9 cellular contexts compared by ENCODE assay signal in the genomic region with DNA sequence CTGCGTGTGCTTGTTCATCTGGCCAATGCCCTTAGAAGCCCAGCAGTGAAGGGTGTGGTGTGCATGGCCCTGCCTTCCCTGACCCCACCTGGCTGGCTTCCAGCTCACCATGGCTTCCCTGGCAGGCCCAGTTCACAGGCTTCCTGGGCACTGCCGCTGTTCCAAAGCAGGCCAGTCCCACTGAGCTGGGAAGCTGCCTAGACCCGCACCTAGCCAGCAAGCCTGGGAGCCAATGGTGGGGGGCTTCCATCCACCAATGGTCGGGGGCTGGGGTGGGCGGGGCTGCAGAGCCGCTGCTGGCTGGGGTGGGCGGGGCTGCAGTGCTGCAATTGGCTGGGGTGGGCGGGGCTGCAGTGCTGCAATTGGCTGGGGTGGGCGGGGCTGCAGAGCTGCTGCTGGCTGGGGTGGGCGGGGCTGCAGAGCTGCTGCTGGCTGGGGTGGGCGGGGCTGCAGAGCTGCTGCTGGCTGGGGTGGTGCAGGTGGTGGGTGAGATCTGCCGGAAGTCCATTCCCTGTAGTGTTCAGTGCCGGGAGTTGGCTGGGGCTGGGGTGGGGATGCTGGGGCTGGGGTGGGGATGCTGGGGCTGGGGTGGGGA. TPM values are rescaled to one million over a fixed set of nuclear protein-coding genes. Genes with fewer than 3 reads are reported as not detected.
DNase-seq lines count a peak whose midpoint lies in the region; ATAC-seq and TF ChIP-seq lines count a peak whose summit lies in the region.
"Had no signal": no experiment of that assay in that cellular context is flagged by ENCODE, and none has a peak within 500 bp of the region (broad histone marks: within the 10 kb centered on the region; RNA-seq: fewer than 3 reads in every experiment).

No MANE protein-coding gene starts in this region.

- peak overlapping the region; percentile 70 for H3K4me3 ChIP-seq in ACC112 (ENCODE audit: low read depth, low read length)

- H2AFZ ChIP-seq in ACC112 (ENCODE audit: low read length, unreplicated experiment) = no peak overlapping the region

- H3K27me3 ChIP-seq in ACC112 (ENCODE audit: insufficient read depth, low read length) (peaks cover 40% of the 10 kb centered on the region), foreskin keratinocyte (peaks cover 49% of the 10 kb centered on the region)

- H3K27ac ChIP-seq in ACC112 (ENCODE audit: low read depth, low read length) = no peak overlapping the region
- no peak overlapping the region for H3K27ac ChIP-seq in foreskin keratinocyte

- POLR2A ChIA-PET in GM10248 (lab: Yijun Ruan, JAX) = no interaction called here

- no peaks in the 10 kb centered on the region for H3K79me2 ChIP-seq in ACC112 (ENCODE audit: control insufficient read depth, insufficient read depth, low read length, unreplicated experiment)

- H3K4me1 ChIP-seq in ACC112 (ENCODE audit: control insufficient read depth, insufficient read depth, low read length, unreplicated experiment) (peaks cover 4% of the 10 kb centered on the region), foreskin keratinocyte (no peaks in the 10 kb centered on the region)

- TF ChIP-seq CTCF in foreskin keratinocyte (conservative IDR thresholded peaks at IDR 0.05) (no peak), GM10248 (IDR thresholded peaks at IDR 0.05; ENCODE audit: control extremely low read depth, extremely low read depth, low read depth, missing control alignments) (no peak)

- ATAC-seq in GM21529 (IDR thresholded peaks at IDR 0.05; ENCODE audit: unreplicated experiment) (peak; percentile 64), foreskin keratinocyte (peak; percentile 85), HG03520 (IDR thresholded peaks at IDR 0.05; ENCODE audit: unreplicated experiment) (no peak)

- DNase-seq in NCI-H748 (lab: John Stamatoyannopoulos, UW; ENCODE audit: unreplicated experiment) (peak; percentile 87), activated T-cell treated with anti-CD3 and anti-CD28 coated beads for 4 hours (peak; percentile 40), foreskin keratinocyte (no peak), renal cortical epithelial cell (ENCODE audit: low read depth) (peak; percentile 66), GM10248 (ENCODE audit: extremely low spot score) (no peak)

- CTCF ChIA-PET in GM10248 (lab: Yijun Ruan, JAX) = interaction anchor here (1.1 to 2.2 kb wide), 2 partner anchors 10 to 38 kb away, joined by 4 to 13 read pairs; no protein-coding TSS in a partner anchor

- no peaks in the 10 kb centered on the region for H3K36me3 ChIP-seq in ACC112 (ENCODE audit: insufficient read depth, low read length)

RNA-seq across cellular contexts. Expression of gene CALY, which starts 12.4 kb away (rescaled TPM):
- total RNA-seq in foreskin keratinocyte (not detected in 2 replicates), renal cortical epithelial cell (not detected in 2 replicates)
- polyA plus RNA-seq in foreskin keratinocyte = not detected in 2 replicates

RNA-seq across cellular contexts. Expression of gene ZNF511, which starts 15.6 kb away (rescaled TPM):
- total RNA-seq in foreskin keratinocyte = 42.3 and 50.3 TPM in 2 replicates
- 42.9 and 54.1 TPM in 2 replicates for polyA plus RNA-seq in foreskin keratinocyte
- total RNA-seq in renal cortical epithelial cell = 14.6 and 38.6 TPM in 2 replicates

RNA-seq across cellular contexts. Expression of gene TUBGCP2, which starts 15.6 kb away (rescaled TPM):
- 64.9 and 68.1 TPM in 2 replicates for total RNA-seq in foreskin keratinocyte
- 84.2 and 88.8 TPM in 2 replicates for polyA plus RNA-seq in foreskin keratinocyte
- 76.0 and 77.1 TPM in 2 replicates for total RNA-seq in renal cortical epithelial cell

RNA-seq across cellular contexts. Expression of gene PRAP1, which starts 22.9 kb away (rescaled TPM):
- total RNA-seq in foreskin keratinocyte (not detected in 2 replicates), renal cortical epithelial cell (not detected in 2 replicates)
- not detected in 2 replicates for polyA plus RNA-seq in foreskin keratinocyte
- total RNA-seq: urinary bladder had no signal

RNA-seq across cellular contexts. Expression of gene FUOM, which starts 33.5 kb away (rescaled TPM):
- total RNA-seq in foreskin keratinocyte (22.0 and 33.7 TPM in 2 replicates), renal cortical epithelial cell (6.3 and 56.8 TPM in 2 replicates)
- polyA plus RNA-seq in foreskin keratinocyte = 29.7 and 50.2 TPM in 2 replicates

Comparison
In these comparisons a context has a peak if more than half of its experiments do, and no peak if none do; other contexts are left out.
1. DNase-seq: peak in NCI-H748 (single experiment), activated T-cell treated with anti-CD3 and anti-CD28 coated beads for 4 hours (single experiment) and renal cortical epithelial cell (single experiment); none in foreskin keratinocyte (0 of 2) and GM10248 (single experiment).